ENCODE assay signal across 8 cellular contexts in the genomic region with DNA sequence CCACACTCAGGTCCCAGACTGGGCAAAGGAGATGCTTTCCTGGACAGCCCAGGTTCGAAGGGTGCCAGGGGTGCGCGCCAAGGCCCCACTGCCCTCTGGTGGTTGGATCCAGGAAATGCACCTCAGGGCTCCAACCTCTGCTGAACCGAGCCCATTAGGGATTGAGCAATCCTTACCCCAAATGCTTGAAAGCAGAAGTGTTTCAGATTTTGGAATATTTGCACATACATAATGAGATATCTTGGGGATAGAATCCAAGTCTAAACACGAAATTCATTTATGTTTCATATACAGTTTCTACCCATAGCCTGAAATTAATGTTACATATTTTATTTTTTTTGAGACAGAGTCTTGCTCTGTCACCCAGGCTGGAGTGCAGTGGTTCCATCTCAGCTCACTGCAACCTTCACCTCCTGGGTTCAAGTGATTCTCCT. TPM values are rescaled to one million over a fixed set of nuclear protein-coding genes. Genes with fewer than 3 reads are reported as not detected.
DNase-seq lines count a peak whose midpoint lies in the region; ATAC-seq, FAIRE-seq and TF ChIP-seq lines count a peak whose summit lies in the region.

No MANE protein-coding gene starts in this region.

- no TSS peak for BruUV-seq in K562 (replicated peaks; lab: Mats Ljungman, UMichigan)

- TF ChIP-seq CTCF in K562 (IDR thresholded peaks at IDR 0.05 in 2 of 3, conservative IDR thresholded peaks at IDR 0.05 in 1 of 3; ENCODE audit: insufficient read depth in 2 of 3, low read depth in 1 of 3, low read length in 3 of 3): peak; percentile 98 to 99 (median 99)

- H3K9me3 ChIP-seq in K562 (replicated peaks; ENCODE audit: control insufficient read depth, insufficient read depth, low read depth, low read length): no peaks in the 10 kb centered on the region

- no peaks in the 10 kb centered on the region for H4K20me1 ChIP-seq in K562 (replicated peaks; ENCODE audit: control insufficient read depth, insufficient read depth, low read length)

- 3% methylated on average over 5 of the region's 5 CpGs for WGBS in K562 (ENCODE audit: insufficient coverage, low coverage, missing lambda C conversion rate)

- H3K4me3 ChIP-seq in K562: no peak overlapping the region

- no peaks in the 10 kb centered on the region for H3K36me3 ChIP-seq in K562 (ENCODE audit: control insufficient read depth, insufficient read depth, low read length)

- H3K4me1 ChIP-seq in K562 (replicated peaks in 1 of 2; ENCODE audit: control insufficient read depth in 2 of 2, insufficient read depth in 2 of 2, low read length in 2 of 2): peaks cover 18 to 41% of the 10 kb centered on the region in 2 experiments

- no peaks in the 10 kb centered on the region for H3K9me1 ChIP-seq in K562 (ENCODE audit: control insufficient read depth, insufficient read depth, low read length)

- CTCF ChIA-PET in K562 (lab: Yijun Ruan, JAX; ENCODE audit: low intra/inter-chr PET ratio): interaction anchor here (0.5 to 9.5 kb wide), 11 partner anchors 45 to 510 kb away, joined by 3 to 227 read pairs (median 5); no protein-coding TSS in a partner anchor

- peak; percentile 66 for DNase-seq in activated gamma-delta T cell treated with Interleukin-2 at 50 U/mL for 16 hours
- no peak for DNase-seq in activated gamma-delta T cell (lab: John Stamatoyannopoulos, UW)
- peak; percentile 26 to 70 for DNase-seq in NCI-H1930 (lab: John Stamatoyannopoulos, UW)
- peak; percentile 86 to 90 (median 88) for DNase-seq in K562 (ENCODE audit: extremely low read depth in 1 of 4, low spot score in 3 of 4)
- DNase-seq in iPS-NIHi7 (ENCODE audit: extremely low spot score): peak; percentile 94
- DNase-seq in stimulated activated CD4-positive, alpha-beta T cell treated with anti-CD3 and anti-CD28 coated beads, Interleukin-15, amount 100 ng/mL, for 48 hours (ENCODE audit: low read depth in 2 of 2): peak; percentile 51 to 69

- no peak for TF ChIP-seq POLR2A in K562 (conservative IDR thresholded peaks at IDR 0.05)

- TF ChIP-seq RAD21 in K562 (CRISPR knock-in tag; conservative IDR thresholded peaks at IDR 0.05 in 1 of 2, IDR thresholded peaks at IDR 0.05 in 1 of 2): peak; percentile 100

- POLR2A ChIA-PET in K562 (lab: Yijun Ruan, JAX): interaction anchor here (0.6 to 1.4 kb wide), 6 partner anchors 12 to 101 kb away, joined by 3 to 5 read pairs (median 3); no protein-coding TSS in a partner anchor

- no peaks in the 10 kb centered on the region for H3K79me2 ChIP-seq in K562 (ENCODE audit: control insufficient read depth, insufficient read depth, low read length)

- in situ Hi-C loops in K562 (cut with MboI): loop anchor here (5.0 kb wide), 2 partner anchors 50 to 100 kb away; no protein-coding TSS in a partner anchor

- no peak overlapping the region for H3K27ac ChIP-seq in K562 (ENCODE audit: extremely low read depth, low read depth, low read length)

- intact Hi-C loops in K562 (cut with micrococcal nuclease): loop anchor here (1.0 to 2.0 kb wide), 3 partner anchors 53 to 131 kb away; no protein-coding TSS in a partner anchor

- FAIRE-seq in TTC549 (lab: Jason Lieb, UNC) (peak; percentile 60), K562 (lab: Jason Lieb, UNC) (peak; percentile 97)

- H2AFZ ChIP-seq in K562 (ENCODE audit: low read depth, low read length): no peak overlapping the region

- no peak overlapping the region for H3K9ac ChIP-seq in K562 (ENCODE audit: insufficient read depth in 1 of 2, low read depth in 2 of 2, low read length in 2 of 2)

- no peak; the same call in 1 of the 2 replicates for TF ChIP-seq EP300 in K562 (IDR thresholded peaks at IDR 0.05; ENCODE audit: low read length)

- H3K27me3 ChIP-seq in K562 (ENCODE audit: control insufficient read depth in 2 of 2, insufficient read depth in 2 of 2, low read length in 2 of 2): no peaks in the 10 kb centered on the region; a peak in 1 of 5 replicates

- H3K4me2 ChIP-seq in K562 (ENCODE audit: insufficient read depth, low read length): no peak overlapping the region

- ATAC-seq in K562: peak; percentile 84
- no peak for ATAC-seq in GM19463 (IDR thresholded peaks at IDR 0.05; ENCODE audit: unreplicated experiment)

TF ChIP-seq in K562, 482 proteins besides CTCF, POLR2A, EP300 and RAD21 (continues in another document):
- no peak for TF ChIP-seq ZC3H4 (CRISPR knock-in tag; IDR thresholded peaks at IDR 0.05; ENCODE audit: borderline replicate concordance)
- no peak for TF ChIP-seq GATA2 (CRISPR knock-in tag; IDR thresholded peaks at IDR 0.05)
- TF ChIP-seq, protein P1, sequence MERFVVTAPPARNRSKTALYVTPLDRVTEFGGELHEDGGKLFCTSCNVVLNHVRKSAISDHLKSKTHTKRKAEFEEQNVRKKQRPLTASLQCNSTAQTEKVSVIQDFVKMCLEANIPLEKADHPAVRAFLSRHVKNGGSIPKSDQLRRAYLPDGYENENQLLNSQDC (CRISPR knock-in tag; IDR thresholded peaks at IDR 0.05): no peak
- TF ChIP-seq YY1 (IDR thresholded peaks at IDR 0.05; ENCODE audit: borderline replicate concordance in 1 of 3, control insufficient read depth in 1 of 3, extremely low read depth in 1 of 3, insufficient read depth in 3 of 3, insufficient read length in 1 of 3, insufficient replicate concordance in 2 of 3, low read depth in 1 of 3, low read length in 2 of 3): peak in 2 of 3 experiments; percentile 4 to 36
- TF ChIP-seq, protein P2, sequence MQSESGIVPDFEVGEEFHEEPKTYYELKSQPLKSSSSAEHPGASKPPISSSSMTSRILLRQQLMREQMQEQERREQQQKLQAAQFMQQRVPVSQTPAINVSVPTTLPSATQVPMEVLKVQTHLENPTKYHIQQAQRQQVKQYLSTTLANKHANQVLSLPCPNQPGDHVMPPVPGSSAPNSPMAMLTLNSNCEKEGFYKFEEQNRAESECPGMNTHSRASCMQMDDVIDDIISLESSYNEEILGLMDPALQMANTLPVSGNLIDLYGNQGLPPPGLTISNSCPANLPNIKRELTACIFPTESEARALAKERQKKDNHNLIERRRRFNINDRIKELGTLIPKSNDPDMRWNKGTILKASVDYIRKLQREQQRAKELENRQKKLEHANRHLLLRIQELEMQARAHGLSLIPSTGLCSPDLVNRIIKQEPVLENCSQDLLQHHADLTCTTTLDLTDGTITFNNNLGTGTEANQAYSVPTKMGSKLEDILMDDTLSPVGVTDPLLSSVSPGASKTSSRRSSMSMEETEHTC (IDR thresholded peaks at IDR 0.05): no peak
- TF ChIP-seq HCFC1 (IDR thresholded peaks at IDR 0.05; ENCODE audit: low read depth, low read length): no peak
- TF ChIP-seq, protein P3, sequence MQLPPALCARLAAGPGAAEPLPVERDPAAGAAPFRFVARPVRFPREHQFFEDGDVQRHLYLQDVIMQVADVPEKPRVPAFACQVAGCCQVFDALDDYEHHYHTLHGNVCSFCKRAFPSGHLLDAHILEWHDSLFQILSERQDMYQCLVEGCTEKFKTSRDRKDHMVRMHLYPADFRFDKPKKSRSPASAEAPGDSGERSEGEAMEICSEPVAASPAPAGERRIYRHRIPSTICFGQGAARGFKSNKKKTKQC (CRISPR knock-in tag; IDR thresholded peaks at IDR 0.05): no peak
- no peak for TF ChIP-seq ZNF445 (CRISPR knock-in tag; IDR thresholded peaks at IDR 0.05; ENCODE audit: low read depth)
- TF ChIP-seq ZNF124 (CRISPR knock-in tag; IDR thresholded peaks at IDR 0.05): no peak
- TF ChIP-seq BDP1 (IDR thresholded peaks at IDR 0.05; ENCODE audit: insufficient read depth, insufficient read length): no peak
- TF ChIP-seq, protein P4, sequence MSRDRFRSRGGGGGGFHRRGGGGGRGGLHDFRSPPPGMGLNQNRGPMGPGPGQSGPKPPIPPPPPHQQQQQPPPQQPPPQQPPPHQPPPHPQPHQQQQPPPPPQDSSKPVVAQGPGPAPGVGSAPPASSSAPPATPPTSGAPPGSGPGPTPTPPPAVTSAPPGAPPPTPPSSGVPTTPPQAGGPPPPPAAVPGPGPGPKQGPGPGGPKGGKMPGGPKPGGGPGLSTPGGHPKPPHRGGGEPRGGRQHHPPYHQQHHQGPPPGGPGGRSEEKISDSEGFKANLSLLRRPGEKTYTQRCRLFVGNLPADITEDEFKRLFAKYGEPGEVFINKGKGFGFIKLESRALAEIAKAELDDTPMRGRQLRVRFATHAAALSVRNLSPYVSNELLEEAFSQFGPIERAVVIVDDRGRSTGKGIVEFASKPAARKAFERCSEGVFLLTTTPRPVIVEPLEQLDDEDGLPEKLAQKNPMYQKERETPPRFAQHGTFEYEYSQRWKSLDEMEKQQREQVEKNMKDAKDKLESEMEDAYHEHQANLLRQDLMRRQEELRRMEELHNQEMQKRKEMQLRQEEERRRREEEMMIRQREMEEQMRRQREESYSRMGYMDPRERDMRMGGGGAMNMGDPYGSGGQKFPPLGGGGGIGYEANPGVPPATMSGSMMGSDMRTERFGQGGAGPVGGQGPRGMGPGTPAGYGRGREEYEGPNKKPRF (IDR thresholded peaks at IDR 0.05; ENCODE audit: low read depth, low read length): no peak
- TF ChIP-seq NFIX (CRISPR knock-in tag; IDR thresholded peaks at IDR 0.05; ENCODE audit: low read depth): no peak

RNA-seq across cellular contexts. Expression of a gene that starts 57.4 kb away (rescaled TPM):
- total RNA-seq in K562 (2011; cell fraction: chromatin; rRNA removed; ENCODE audit: low replicate concordance): 17.2 and 40.8 TPM in 2 replicates
- total RNA-seq in K562 (2011; cell fraction: nucleolus; rRNA removed): 19.7 and 20.2 TPM in 2 replicates
- total RNA-seq in K562 (2011; cell fraction: nucleoplasm; rRNA removed): 24.2 and 34.4 TPM in 2 replicates
- total RNA-seq in K562 (2014; rRNA removed) (1.8 and 2.9 TPM in 2 replicates), K562 (2014; rRNA removed; fragmentation: Illumina TruSeq; extraction: Trizol) (1.1 and 2.0 TPM in 2 replicates), K562 (2015; rRNA removed; fragmentation: Illumina TruSeq; extraction: Trizol) (3.4 and 3.8 TPM in 2 replicates), K562 (2021) (12.7 and 13.6 TPM in 2 replicates)
- polyA plus RNA-seq in K562 (2011; rRNA removed) (1.5 and 4.5 TPM in 2 replicates), K562 (2014; fragmentation: Illumina TruSeq; extraction: Trizol) (14.4 and 16.6 TPM in 2 replicates), K562 (2014; fragmentation: Nextera tagmentation; extraction: Ambion mirVana) (1 to 10 TPM in 1 of 2 experiments, under 1 TPM in 1; 0.59 to 1.0 TPM), K562 (2014; rRNA removed) (5.2 and 5.7 TPM in 2 replicates)
- polyA plus RNA-seq in K562 (2011; cell fraction: cytosol; rRNA removed): 2.0 and 4.6 TPM in 2 replicates
- polyA plus RNA-seq in K562 (2011; cell fraction: nucleus; rRNA removed): 13.2 and 13.4 TPM in 2 replicates
- 11.6 and 12.8 TPM in 2 replicates for polyA plus RNA-seq in K562 (2012)
- polyA minus RNA-seq in K562 (2011; rRNA and poly(A)+ RNA removed): 3.3 and 3.4 TPM in 2 replicates
- polyA minus RNA-seq in K562 (2011; cell fraction: cytosol; rRNA and poly(A)+ RNA removed): 4.0 and 7.6 TPM in 2 replicates
- polyA minus RNA-seq in K562 (2011; cell fraction: nucleus; rRNA and poly(A)+ RNA removed): 3.8 and 5.0 TPM in 2 replicates
